In genomic region chr17:40854175-40854814, GRCh38 we compare ENCODE assay signal across 8 cellular contexts. TPM values are rescaled to one million over a fixed set of nuclear protein-coding genes. Genes with fewer than 3 reads are reported as not detected.
A peak's percentile ranks its signal among the peaks of the same experiment; 100 is the strongest.
DNase-seq lines count a peak whose midpoint lies in the region; ATAC-seq, FAIRE-seq and TF ChIP-seq lines count a peak whose summit lies in the region.
"Had no signal": no experiment of that assay in that cellular context is flagged by ENCODE, and none has a peak within 500 bp of the region (broad histone marks: within the 10 kb centered on the region; RNA-seq: fewer than 3 reads in every experiment).

No MANE protein-coding gene starts in this region.

- no peak overlapping the region for H4K91ac ChIP-seq in trophoblast cell (ENCODE audit: low read depth, low read length)

- no peak overlapping the region for H3K9ac ChIP-seq in trophoblast cell (ENCODE audit: low read length)

- no peak overlapping the region for H2BK12ac ChIP-seq in trophoblast cell (ENCODE audit: low read length)

- no peak overlapping the region for H4K8ac ChIP-seq in trophoblast cell (ENCODE audit: low read depth, low read length)

- no peak overlapping the region for H2BK5ac ChIP-seq in trophoblast cell (ENCODE audit: low read depth, low read length, poor library complexity)

- peaks cover 5% of the 10 kb centered on the region in 2 experiments for H3K4me1 ChIP-seq in trophoblast cell (ENCODE audit: control insufficient read depth in 1 of 2, insufficient read depth in 2 of 2, low read length in 2 of 2)

- no peaks in the 10 kb centered on the region for H3K36me3 ChIP-seq in trophoblast cell (ENCODE audit: control insufficient read depth in 1 of 2, insufficient read depth in 2 of 2, low read length in 2 of 2)

- POLR2A ChIA-PET in activated CD8-positive, alpha-beta T cell treated with anti-CD3 and anti-CD28 coated beads, Interleukin-2, amount 10 ng/mL, durations not matched to agents 7 days and 5 days (lab: Charles Lee): no interaction called here

- CTCF ChIA-PET in activated CD8-positive, alpha-beta T cell treated with anti-CD3 and anti-CD28 coated beads, Interleukin-2, amount 10 ng/mL, durations not matched to agents 7 days and 5 days (lab: Charles Lee): interaction anchor here (1.5 kb wide), 1 partner anchor 813 kb away, joined by 4 read pairs; no protein-coding TSS in a partner anchor

- H3K23ac ChIP-seq in trophoblast cell (ENCODE audit: low read length): no peak overlapping the region

- no peak overlapping the region for H2AK5ac ChIP-seq in trophoblast cell (ENCODE audit: low read length)

- H3K9me3 Mint-ChIP-seq in activated CD8-positive, alpha-beta T cell treated with anti-CD3 and anti-CD28 coated beads, Interleukin-2, amount 10 ng/mL, durations not matched to agents 7 days and 5 days (ENCODE audit: insufficient read depth): no peaks in the 10 kb centered on the region

- DNase-seq in H54 (ENCODE audit: insufficient read length, low spot score) (peak; percentile 38), amniotic stem cell (lab: John Stamatoyannopoulos, UW) (peak; percentile 69), trophoblast cell (peak; percentile 10 to 86), NAMALWA (ENCODE audit: low spot score) (no peak)
- DNase-seq in activated CD8-positive, alpha-beta T cell treated with anti-CD3 and anti-CD28 coated beads, Interleukin-2, amount 10 ng/mL, durations not matched to agents 7 days and 5 days: no peak
- DNase-seq: NCI-H2081 had no signal

- no peak for ATAC-seq in HG03460 (IDR thresholded peaks at IDR 0.05; ENCODE audit: unreplicated experiment)
- ATAC-seq in activated CD8-positive, alpha-beta T cell treated with anti-CD3 and anti-CD28 coated beads, Interleukin-2, amount 10 ng/mL, durations not matched to agents 7 days and 5 days: no peak

- no peak overlapping the region for H3K4ac ChIP-seq in trophoblast cell (ENCODE audit: low read depth, low read length)

- H2AFZ ChIP-seq in trophoblast cell (ENCODE audit: insufficient read depth, low read length, poor library complexity): no peak overlapping the region

- no peak overlapping the region for H4K12ac ChIP-seq in trophoblast cell (ENCODE audit: low read depth, low read length)

- no peaks in the 10 kb centered on the region for H3K36me3 Mint-ChIP-seq in activated CD8-positive, alpha-beta T cell treated with anti-CD3 and anti-CD28 coated beads, Interleukin-2, amount 10 ng/mL, durations not matched to agents 7 days and 5 days (ENCODE audit: low read depth)

- H3K4me3 Mint-ChIP-seq in activated CD8-positive, alpha-beta T cell treated with anti-CD3 and anti-CD28 coated beads, Interleukin-2, amount 10 ng/mL, durations not matched to agents 7 days and 5 days: no peak overlapping the region

- no peak for TF ChIP-seq POLR2A in H54 (IDR thresholded peaks at IDR 0.05; ENCODE audit: low read depth, low read length)

- H3K27me3 Mint-ChIP-seq in activated CD8-positive, alpha-beta T cell treated with anti-CD3 and anti-CD28 coated beads, Interleukin-2, amount 10 ng/mL, durations not matched to agents 7 days and 5 days (ENCODE audit: low read depth): peaks cover 20% of the 10 kb centered on the region

- no peaks in the 10 kb centered on the region for H3K27me3 ChIP-seq in trophoblast cell (ENCODE audit: insufficient read depth, low read length)

- no peaks in the 10 kb centered on the region for H3K4me1 Mint-ChIP-seq in activated CD8-positive, alpha-beta T cell treated with anti-CD3 and anti-CD28 coated beads, Interleukin-2, amount 10 ng/mL, durations not matched to agents 7 days and 5 days (ENCODE audit: low read depth)

- H3K18ac ChIP-seq in trophoblast cell (ENCODE audit: low read length): no peak overlapping the region

- H3K27ac ChIP-seq in trophoblast cell (ENCODE audit: low read depth, low read length): no peak overlapping the region
- H3K27ac ChIP-seq: coronary artery had no signal

- H3K9me3 ChIP-seq in trophoblast cell (ENCODE audit: insufficient read depth, low read depth, low read length): no peaks in the 10 kb centered on the region

- H2BK120ac ChIP-seq in trophoblast cell (ENCODE audit: insufficient read depth, low read length, poor library complexity): no peak overlapping the region

- no CpG with 5 or more reads among the region's 6 CpGs for WGBS in trophoblast cell (ENCODE audit: extremely low coverage, insufficient coverage, insufficient read length)

- no peaks in the 10 kb centered on the region for H3K79me2 ChIP-seq in trophoblast cell (ENCODE audit: control insufficient read depth, insufficient read depth, low read length, poor library complexity)

- H3K14ac ChIP-seq in trophoblast cell (ENCODE audit: low read length): no peak overlapping the region

- H3K4me2 ChIP-seq in trophoblast cell (ENCODE audit: low read length): no peak overlapping the region

- H3K27ac Mint-ChIP-seq in activated CD8-positive, alpha-beta T cell treated with anti-CD3 and anti-CD28 coated beads, Interleukin-2, amount 10 ng/mL, durations not matched to agents 7 days and 5 days: no peak overlapping the region

- no peak overlapping the region for H3K4me3 ChIP-seq in trophoblast cell (ENCODE audit: low read depth, low read length)
- H3K4me3 ChIP-seq: coronary artery had no signal

- FAIRE-seq in H54 (lab: Jason Lieb, UNC): peak; percentile 77

- no peaks in the 10 kb centered on the region for H3K79me1 ChIP-seq in trophoblast cell (ENCODE audit: low read length)

RNA-seq across cellular contexts. Expression of gene KRT12, which starts 12.7 kb away (rescaled TPM):
- not detected in 2 replicates for polyA plus RNA-seq in trophoblast cell (2013)
- not detected for total RNA-seq in activated CD8-positive, alpha-beta T cell treated with anti-CD3 and anti-CD28 coated beads, Interleukin-2, amount 10 ng/mL, durations not matched to agents 7 days and 5 days

RNA-seq across cellular contexts. Expression of gene KRT20, which starts 30.7 kb away (rescaled TPM):
- not detected in 2 replicates for polyA plus RNA-seq in trophoblast cell (2013)
- not detected for total RNA-seq in activated CD8-positive, alpha-beta T cell treated with anti-CD3 and anti-CD28 coated beads, Interleukin-2, amount 10 ng/mL, durations not matched to agents 7 days and 5 days

RNA-seq across cellular contexts. Expression of gene KRT10, which starts 31.9 kb away (rescaled TPM):
- 41.4 and 42.2 TPM in 2 replicates for polyA plus RNA-seq in trophoblast cell (2013)
- 10 to 100 TPM; 26.9 to 28.2 TPM for total RNA-seq in activated CD8-positive, alpha-beta T cell treated with anti-CD3 and anti-CD28 coated beads, Interleukin-2, amount 10 ng/mL, durations not matched to agents 7 days and 5 days

RNA-seq across cellular contexts. Expression of gene KRT28, which starts 54.5 kb away (rescaled TPM):
- polyA plus RNA-seq in trophoblast cell (2013): not detected in 2 replicates
- not detected for total RNA-seq in activated CD8-positive, alpha-beta T cell treated with anti-CD3 and anti-CD28 coated beads, Interleukin-2, amount 10 ng/mL, durations not matched to agents 7 days and 5 days

Comparison
In these comparisons a context has a peak if more than half of its experiments do, and no peak if none do; other contexts are left out.
1. DNase-seq: peak in H54 (single experiment), amniotic stem cell (single experiment) and trophoblast cell (2 of 2); none in NAMALWA (single experiment) and activated CD8-positive, alpha-beta T cell treated with anti-CD3 and anti-CD28 coated beads, Interleukin-2, amount 10 ng/mL, durations not matched to agents 7 days and 5 days (single experiment).